8 cellular contexts compared by ENCODE assay signal in the genomic region with DNA sequence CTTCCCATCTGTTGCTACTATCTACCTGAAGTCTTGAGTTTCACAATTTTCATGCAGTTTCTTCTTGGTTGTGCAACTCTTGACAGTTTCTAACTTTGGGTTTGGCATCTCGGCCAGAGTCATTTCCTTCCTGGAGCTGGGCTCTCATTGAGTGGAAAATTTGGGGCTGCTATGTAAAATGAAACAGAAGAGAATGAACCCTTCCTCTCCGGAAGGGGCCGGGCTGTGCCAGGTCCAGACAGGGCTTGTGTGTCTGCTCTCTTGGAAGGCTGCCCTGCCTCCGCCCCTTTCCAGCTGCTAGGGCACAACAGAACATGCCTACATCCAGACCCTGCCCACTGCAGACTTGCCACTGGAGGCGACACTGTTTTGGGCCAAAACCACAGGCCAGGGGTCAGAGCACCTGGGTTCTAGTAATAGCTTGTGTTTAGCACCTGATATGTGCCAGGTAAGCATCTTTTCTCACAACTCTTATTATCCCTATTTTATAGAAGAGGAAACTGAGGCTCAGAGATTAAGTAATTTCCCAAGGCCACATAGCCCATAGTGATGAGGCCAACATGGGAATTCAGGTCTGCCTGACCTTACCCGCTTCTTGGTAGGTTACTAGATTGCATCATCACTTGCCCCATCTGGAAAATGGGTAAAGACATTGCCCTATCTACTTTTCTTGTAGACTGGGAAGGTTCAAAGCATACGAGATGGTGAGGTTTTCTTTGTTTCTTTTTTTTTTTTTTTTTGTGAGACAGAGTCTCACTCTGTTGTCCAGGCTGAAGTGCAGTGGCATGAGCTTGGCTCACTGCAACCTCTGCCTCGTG. TPM values are rescaled to one million over a fixed set of nuclear protein-coding genes. Genes with fewer than 3 reads are reported as not detected.
DNase-seq lines count a peak whose midpoint lies in the region; ATAC-seq, FAIRE-seq and TF ChIP-seq lines count a peak whose summit lies in the region.

No MANE protein-coding gene starts in this region.

- H3K27me3 ChIP-seq in adipocyte (replicated peaks; ENCODE audit: control insufficient read depth, insufficient read depth, low read length) (no peaks in the 10 kb centered on the region), right cardiac atrium (ENCODE audit: control insufficient read depth, insufficient read depth) (no peaks in the 10 kb centered on the region)

- no peak for TF ChIP-seq CTCF in Calu3 (IDR thresholded peaks at IDR 0.05; ENCODE audit: unreplicated experiment)

- CTCF ChIA-PET in Calu3 (lab: Charles Lee) = interaction anchor here (0.5 to 0.8 kb wide), 3 partner anchors 11 to 287 kb away, joined by 3 to 4 read pairs (median 4); no protein-coding TSS in a partner anchor

- FAIRE-seq in GM12891 (lab: Jason Lieb, UNC) = no peak

- no peaks in the 10 kb centered on the region for H3K9me3 Mint-ChIP-seq in Calu3 (ENCODE audit: low read depth, unreplicated experiment)

- H3K27ac ChIP-seq in right cardiac atrium (ENCODE audit: low read length) = peak overlapping the region; percentile 56

- H3K27me3 Mint-ChIP-seq in Calu3 (ENCODE audit: unreplicated experiment) = no peaks in the 10 kb centered on the region

- H3K9ac ChIP-seq in adipocyte (ENCODE audit: low read length) = no peak overlapping the region

- ATAC-seq in right cardiac atrium (peak; percentile 71 to 76), GM19324 (IDR thresholded peaks at IDR 0.05; ENCODE audit: low FRiP score, unreplicated experiment) (no peak)

- H3K4me3 ChIP-seq in adipocyte (ENCODE audit: low read length) (peak overlapping the region; percentile 21), right cardiac atrium (ENCODE audit: low read length) (no peak overlapping the region)

- peak overlapping the region; percentile 79 for H3K27ac Mint-ChIP-seq in Calu3 (ENCODE audit: unreplicated experiment)

- peak overlapping the region; percentile 30 for H3K4me3 Mint-ChIP-seq in Calu3 (ENCODE audit: low read depth, unreplicated experiment)

- H3K36me3 Mint-ChIP-seq in Calu3 (ENCODE audit: insufficient read depth, unreplicated experiment) = peaks cover 86% of the 10 kb centered on the region

- peaks cover 66% of the 10 kb centered on the region for H3K4me1 ChIP-seq in adipocyte (ENCODE audit: control insufficient read depth, insufficient read depth, low read length)
- H3K4me1 ChIP-seq in right cardiac atrium (ENCODE audit: control insufficient read depth, insufficient read depth, low read length) = peaks cover 14% of the 10 kb centered on the region

- H3K36me3 ChIP-seq in adipocyte (ENCODE audit: control insufficient read depth, insufficient read depth, low read length, severe bottlenecking) = no peaks in the 10 kb centered on the region

- H3K9me3 ChIP-seq in adipocyte (ENCODE audit: control insufficient read depth, low read length) (no peaks in the 10 kb centered on the region), right cardiac atrium (ENCODE audit: control insufficient read depth, low read length) (no peaks in the 10 kb centered on the region)

- BruUV-seq in Calu3 (replicated peaks; lab: Mats Ljungman, UMichigan) = no TSS peak

- peak; percentile 86 for DNase-seq in Calu3
- peak; percentile 93 to 96 for DNase-seq in NOMO-1 (lab: John Stamatoyannopoulos, UW; ENCODE audit: unreplicated experiment in 2 of 2)
- DNase-seq in adipocyte (ENCODE audit: low read depth) = peak; percentile 75
- peak; percentile 90 to 96 (median 94) for DNase-seq in right cardiac atrium
- DNase-seq in stimulated activated CD4-positive, alpha-beta T cell treated with anti-CD3 and anti-CD28 coated beads, Interleukin-4, amount 100 ng/mL, for 24 hours = peak; percentile 38
- no peak for DNase-seq in GM12891 (ENCODE audit: insufficient read length, low spot score)
- DNase-seq in cortex of kidney (lab: John Stamatoyannopoulos, UW) = no peak

- WGBS in right cardiac atrium = 51% methylated on average over 8 of the region's 8 CpGs

- peaks cover 74% of the 10 kb centered on the region for H3K4me1 Mint-ChIP-seq in Calu3 (ENCODE audit: low read depth, unreplicated experiment)

- no peak for TF ChIP-seq POLR2A in GM12891 (IDR thresholded peaks at IDR 0.05; ENCODE audit: low read depth, low read length)

- intact Hi-C loops in Calu3 (cut with micrococcal nuclease; ENCODE audit: unreplicated experiment) (loop anchor here (5.0 kb wide), 1 partner anchor 33 kb away; no protein-coding TSS in a partner anchor), right cardiac atrium (cut with DNase I) (no loop called here)

TF ChIP-seq in GM12891, 5 proteins besides CTCF, POLR2A, EP300 and RAD21:
- TF ChIP-seq PAX5 (IDR thresholded peaks at IDR 0.05; ENCODE audit: insufficient read depth, low read length, severe bottlenecking) (no peak), POU2F2 (IDR thresholded peaks at IDR 0.05; ENCODE audit: low read depth, low read length) (no peak), POLR2AphosphoS5 (IDR thresholded peaks at IDR 0.05; ENCODE audit: low read depth, low read length) (no peak), SPI1 (IDR thresholded peaks at IDR 0.05; ENCODE audit: low read depth, low read length) (no peak), TAF1 (IDR thresholded peaks at IDR 0.05; ENCODE audit: low read depth, low read length) (no peak)

RNA-seq across cellular contexts. Expression of gene IRAK2, which starts 25.0 kb away (rescaled TPM):
- total RNA-seq in Calu3 (2022) = 25.5 and 31.6 TPM in 2 replicates
- 1 to 10 TPM in 3 of 4 donors, under 1 TPM in 1; 0.71 to 1.5 (median 1.4) TPM for total RNA-seq in right cardiac atrium
- polyA plus RNA-seq in right cardiac atrium = 0.63 TPM
- polyA plus RNA-seq in GM12891 (2012; ENCODE audit: low read depth, missing spikeins) = 3.2 TPM

RNA-seq across cellular contexts. Expression of gene VHL, which starts 48.2 kb away (rescaled TPM):
- total RNA-seq in Calu3 (2022) (49.0 and 50.4 TPM in 2 replicates), right cardiac atrium (10 to 100 TPM; 17.4 to 18.2 (median 17.6) TPM)
- 19.1 TPM for polyA plus RNA-seq in right cardiac atrium
- 19.8 TPM for polyA plus RNA-seq in GM12891 (2012; ENCODE audit: low read depth, missing spikeins)

RNA-seq across cellular contexts. Expression of gene TATDN2, which starts 58.5 kb away (rescaled TPM):
- total RNA-seq in Calu3 (2022) (34.2 and 34.3 TPM in 2 replicates), right cardiac atrium (10 to 100 TPM; 19.1 to 25.6 (median 21.9) TPM)
- polyA plus RNA-seq in right cardiac atrium = 13.6 TPM
- 21.8 TPM for polyA plus RNA-seq in GM12891 (2012; ENCODE audit: low read depth, missing spikeins)

Comparison
In these comparisons a context has a peak if more than half of its experiments do, and no peak if none do; other contexts are left out.
1. DNase-seq: peak in Calu3 (single experiment), NOMO-1 (2 of 2), adipocyte (single experiment), right cardiac atrium (3 of 3) and stimulated activated CD4-positive, alpha-beta T cell treated with anti-CD3 and anti-CD28 coated beads, Interleukin-4, amount 100 ng/mL, for 24 hours (single experiment); none in GM12891 (single experiment) and cortex of kidney (single experiment).
2. RNA of gene IRAK2, which starts 25.0 kb away (total RNA-seq): 25.5 to 31.6 TPM in Calu3; 0.71 to 1.5 TPM in right cardiac atrium; every median in the first group is over 10 times any median in the second.